ENCODE assay signal across 10 cellular contexts in genomic region chr9:109499061-109499630, GRCh38. TPM values are rescaled to one million over a fixed set of nuclear protein-coding genes. Genes with fewer than 3 reads are reported as not detected.
DNase-seq lines count a peak whose midpoint lies in the region; ATAC-seq and TF ChIP-seq lines count a peak whose summit lies in the region.
"Had no signal": no experiment of that assay in that cellular context is flagged by ENCODE, and none has a peak within 500 bp of the region (broad histone marks: within the 10 kb centered on the region; RNA-seq: fewer than 3 reads in every experiment).

No MANE protein-coding gene starts in this region.

- no peaks in the 10 kb centered on the region for H3K9me2 ChIP-seq in GM23248 (ENCODE audit: insufficient read depth)

- H3K79me1 ChIP-seq in trophoblast cell (ENCODE audit: low read length), result no peaks in the 10 kb centered on the region

- no peak overlapping the region for H4K12ac ChIP-seq in trophoblast cell (ENCODE audit: low read depth, low read length)

- DNase-seq in GM23248, result no peak
- DNase-seq in SJSA1 (ENCODE audit: low read depth in 1 of 2, low spot score in 2 of 2), result no peak
- DNase-seq in fibroblast of villous mesenchyme (ENCODE audit: low read depth), result no peak
- peak; percentile 70 to 83 for DNase-seq in trophoblast cell
- no peak for DNase-seq in C1 segment of cervical spinal cord (lab: John Stamatoyannopoulos, UW)
- DNase-seq in NCI-H2171 (lab: John Stamatoyannopoulos, UW), result no peak
- DNase-seq in NCI-H345 treated with DMSO at 0.1 percent for 48 hours (lab: John Stamatoyannopoulos, UW; ENCODE audit: unreplicated experiment), result no peak
- DNase-seq: NCI-H1417 treated with DMSO at 0.1 percent for 48 hours; stimulated activated CD4-positive, alpha-beta T cell treated with anti-CD3 and anti-CD28 coated beads, Interleukin-4, amount 100 ng/mL, for 24 hours had no signal

- no peak overlapping the region for H2BK5ac ChIP-seq in trophoblast cell (ENCODE audit: low read depth, low read length, poor library complexity)

- H3K9me3 ChIP-seq in GM23248 (ENCODE audit: low read depth) (no peaks in the 10 kb centered on the region), SJSA1 (replicated peaks) (no peaks in the 10 kb centered on the region), trophoblast cell (ENCODE audit: insufficient read depth, low read depth, low read length) (peaks cover 5% of the 10 kb centered on the region)

- ATAC-seq in GM18858 (IDR thresholded peaks at IDR 0.05; ENCODE audit: unreplicated experiment), result no peak

- no peaks in the 10 kb centered on the region for H4K20me1 ChIP-seq in GM23248 (ENCODE audit: insufficient read depth)

- WGBS in GM23248 (ENCODE audit: low coverage in 1 of 2, low lambda C conversion rate in 2 of 2, missing lambda C conversion rate in 2 of 2), 2 experiments, result 43 to 48% methylated on average over 14 of the region's 14 CpGs
- no CpG with 5 or more reads among the region's 14 CpGs for WGBS in trophoblast cell (ENCODE audit: extremely low coverage, insufficient coverage, insufficient read length)

- no peaks in the 10 kb centered on the region for H3K36me3 ChIP-seq in GM23248 (ENCODE audit: low read depth)
- H3K36me3 ChIP-seq in SJSA1, result no peaks in the 10 kb centered on the region
- H3K36me3 ChIP-seq in trophoblast cell (ENCODE audit: control insufficient read depth in 1 of 2, insufficient read depth in 2 of 2, low read length in 2 of 2), result no peaks in the 10 kb centered on the region

- no peak for TF ChIP-seq CTCF in fibroblast of villous mesenchyme (IDR thresholded peaks at IDR 0.05; ENCODE audit: insufficient read depth, low read depth, low read length)

- in situ Hi-C loops in GM23248 (cut with MboI), result no loop called here

- H3K4ac ChIP-seq in trophoblast cell (ENCODE audit: low read depth, low read length), result no peak overlapping the region

- H3K27me3 ChIP-seq in GM23248 (replicated peaks; ENCODE audit: insufficient read depth) (peaks cover 72% of the 10 kb centered on the region), SJSA1 (replicated peaks) (peaks cover 5% of the 10 kb centered on the region; the same call in 1 of the 2 replicates), trophoblast cell (ENCODE audit: insufficient read depth, low read length) (peaks cover 33% of the 10 kb centered on the region)

- H3K18ac ChIP-seq in trophoblast cell (ENCODE audit: low read length), result no peak overlapping the region

- H3K79me2 ChIP-seq in GM23248 (ENCODE audit: insufficient read depth) (no peaks in the 10 kb centered on the region), trophoblast cell (ENCODE audit: control insufficient read depth, insufficient read depth, low read length, poor library complexity) (peaks cover 2% of the 10 kb centered on the region)

- H3K23ac ChIP-seq in trophoblast cell (ENCODE audit: low read length), result no peak overlapping the region

- no peak overlapping the region for H2BK12ac ChIP-seq in trophoblast cell (ENCODE audit: low read length)

- no peak overlapping the region for H2BK120ac ChIP-seq in trophoblast cell (ENCODE audit: insufficient read depth, low read length, poor library complexity)

- H4K91ac ChIP-seq in trophoblast cell (ENCODE audit: low read depth, low read length), result no peak overlapping the region

- peak overlapping the region; percentile 5 for H3K4me2 ChIP-seq in GM23248 (ENCODE audit: unreplicated experiment)
- peak overlapping the region; percentile 64 for H3K4me2 ChIP-seq in trophoblast cell (ENCODE audit: low read length)

- H3K14ac ChIP-seq in trophoblast cell (ENCODE audit: low read length), result no peak overlapping the region

- H3K4me1 ChIP-seq in GM23248 (ENCODE audit: insufficient read depth) (no peaks in the 10 kb centered on the region), SJSA1 (replicated peaks) (peaks cover 25% of the 10 kb centered on the region), trophoblast cell (ENCODE audit: control insufficient read depth in 1 of 2, insufficient read depth in 2 of 2, low read length in 2 of 2) (peaks cover 4 to 11% of the 10 kb centered on the region in 2 experiments)

- H3F3A ChIP-seq in GM23248 (ENCODE audit: insufficient read depth), result no peaks in the 10 kb centered on the region

- H3K4me3 ChIP-seq in GM23248 (peak overlapping the region; percentile 53), SJSA1 (peak overlapping the region; percentile 32), fibroblast of villous mesenchyme (ENCODE audit: low read depth, low read length) (peak overlapping the region; percentile 9), trophoblast cell (ENCODE audit: low read depth, low read length) (no peak overlapping the region)

- H2AFZ ChIP-seq in GM23248 (peak overlapping the region; percentile 29; the same call in 1 of the 2 replicates), trophoblast cell (ENCODE audit: insufficient read depth, low read length, poor library complexity) (no peak overlapping the region)

- H3K9ac ChIP-seq in GM23248 (no peak overlapping the region), trophoblast cell (ENCODE audit: low read length) (no peak overlapping the region)

- peak overlapping the region; percentile 8 for H4K8ac ChIP-seq in trophoblast cell (ENCODE audit: low read depth, low read length)

- no peak overlapping the region for H3K27ac ChIP-seq in GM23248
- no peak overlapping the region for H3K27ac ChIP-seq in SJSA1
- no peak overlapping the region for H3K27ac ChIP-seq in trophoblast cell (ENCODE audit: low read depth, low read length)

- H2AK5ac ChIP-seq in trophoblast cell (ENCODE audit: low read length), result no peak overlapping the region

RNA-seq across cellular contexts. Expression of gene PTPN3, which starts 1.0 kb away (rescaled TPM):
- 0.51 and 1.3 TPM in 2 replicates for total RNA-seq in GM23248 (2014; rRNA removed; shearing (Covaris generic))
- 0.86 and 0.90 TPM in 2 replicates for polyA plus RNA-seq in GM23248 (2016; fragmentation: Nextera tagmentation; extraction: Ambion mirVana)
- 4.8 and 11.7 TPM in 2 replicates for total RNA-seq in SJSA1 (2014; rRNA removed; shearing (Covaris generic))
- total RNA-seq in fibroblast of villous mesenchyme, result under 0.01 TPM in 2 replicates
- polyA plus RNA-seq in trophoblast cell (2013), result 2.8 and 3.0 TPM in 2 replicates

Comparison
In these comparisons a context has a peak if more than half of its experiments do, and no peak if none do; other contexts are left out.
1. DNase-seq: peak in trophoblast cell (2 of 2); none in GM23248 (single experiment), SJSA1 (0 of 2), fibroblast of villous mesenchyme (single experiment), C1 segment of cervical spinal cord (0 of 14), NCI-H2171 (single experiment) and NCI-H345 treated with DMSO at 0.1 percent for 48 hours (single experiment).